ENCODE assay signal across 9 cellular contexts in genomic region chr9:79471577-79472543, GRCh38.
DNase-seq lines count a peak whose midpoint lies in the region; ATAC-seq, FAIRE-seq and TF ChIP-seq lines count a peak whose summit lies in the region.
"Had no signal": no experiment of that assay in that cellular context is flagged by ENCODE, and none has a peak within 500 bp of the region (broad histone marks: within the 10 kb centered on the region; RNA-seq: fewer than 3 reads in every experiment).

No MANE protein-coding gene starts in this region.

- TF ChIP-seq CTCF in AG09309 (IDR thresholded peaks at IDR 0.05; ENCODE audit: control insufficient read depth, insufficient read depth, low read depth, low read length, missing control alignments) (peak; percentile 54), gastrocnemius medialis (IDR thresholded peaks at IDR 0.05 in 4 of 5, conservative IDR thresholded peaks at IDR 0.05 in 1 of 5) (peak in 1 of 5 experiments; percentile 36)

- H3K27me3 ChIP-seq in gastrocnemius medialis: no peaks in the 10 kb centered on the region

- no peak overlapping the region for H3K4me3 Mint-ChIP-seq in T-cell

- peak; percentile 26 for FAIRE-seq in frontal cortex (lab: Jason Lieb, UNC)

- POLR2A ChIA-PET in T-cell (lab: Charles Lee): interaction anchor here in 1 of 2 donors (0.6 kb wide), 1 partner anchor 1660 kb away, joined by 9 read pairs; no protein-coding TSS in a partner anchor

- no peaks in the 10 kb centered on the region for H3K9me3 Mint-ChIP-seq in T-cell
- H3K9me3 Mint-ChIP-seq: activated naive CD4-positive, alpha-beta T cell treated with anti-CD3 and anti-CD28 coated beads, Interleukin-2, amount 50 U/mL, for 72 hours had no signal

- intact Hi-C loops in gastrocnemius medialis (cut with DNase I; ENCODE audit: low total_unique reads): no loop called here

- CTCF ChIA-PET in T-cell (lab: Charles Lee): interaction anchor here in 1 of 2 donors (0.7 kb wide), 1 partner anchor 99 kb away, joined by 3 read pairs; no protein-coding TSS in a partner anchor

- no peak for TF ChIP-seq POLR2A in gastrocnemius medialis (IDR thresholded peaks at IDR 0.05)

- H3K4me1 ChIP-seq in gastrocnemius medialis: no peaks in the 10 kb centered on the region

- H3K9me3 ChIP-seq in gastrocnemius medialis: no peaks in the 10 kb centered on the region

- no peaks in the 10 kb centered on the region for H3K36me3 Mint-ChIP-seq in T-cell
- H3K36me3 Mint-ChIP-seq: activated naive CD4-positive, alpha-beta T cell treated with anti-CD3 and anti-CD28 coated beads, Interleukin-2, amount 50 U/mL, for 72 hours had no signal

- in situ Hi-C loops in gastrocnemius medialis (cut with MboI; ENCODE audit: low sequenced_read_pairs in 4 of 4): no loop called here

- peaks cover 14 to 24% (median 20%) of the 10 kb centered on the region in 3 donors for H3K4me1 Mint-ChIP-seq in T-cell

- no peaks in the 10 kb centered on the region for H3K27me3 Mint-ChIP-seq in T-cell

- DNase-seq in AG09309 (ENCODE audit: low read depth) (peak; percentile 53), T-cell (peak in 28 of 34 experiments; percentile 1 to 44 (median 13)), frontal cortex (ENCODE audit: low spot score in 2 of 2) (peak in 1 of 2 donors; percentile 18), gastrocnemius medialis (peak; percentile 15 to 18)

- no peak overlapping the region for H3K4me3 ChIP-seq in AG09309 (ENCODE audit: control insufficient read depth, low read depth, low read length)
- no peak overlapping the region for H3K4me3 ChIP-seq in gastrocnemius medialis

- no peak overlapping the region for H3K27ac ChIP-seq in gastrocnemius medialis

- no peaks in the 10 kb centered on the region for H3K36me3 ChIP-seq in gastrocnemius medialis

- peak overlapping the region in 1 of 2 donors; percentile 13 for H3K27ac Mint-ChIP-seq in T-cell
- H3K27ac Mint-ChIP-seq: activated naive CD4-positive, alpha-beta T cell treated with anti-CD3 and anti-CD28 coated beads, Interleukin-2, amount 50 U/mL, for 72 hours had no signal

- peak; percentile 70 for ATAC-seq in GM18867 (IDR thresholded peaks at IDR 0.05; ENCODE audit: unreplicated experiment)
- peak in 3 of 4 experiments; percentile 61 to 65 (median 63) for ATAC-seq in T-cell (replicated peaks in 1 of 4)
- peak in 1 of 2 donors; percentile 47 for ATAC-seq in gastrocnemius medialis
- ATAC-seq in HG03520 (IDR thresholded peaks at IDR 0.05; ENCODE audit: unreplicated experiment): no peak
- ATAC-seq in GM21528 (IDR thresholded peaks at IDR 0.05; ENCODE audit: low FRiP score, unreplicated experiment): no peak
- ATAC-seq in activated CD4-positive, CD25-positive, alpha-beta regulatory T cell treated with anti-CD3 and anti-CD28 coated beads, Interleukin-2, amount 50 U/mL, for 24 hours: no peak

Comparison
In these comparisons a context has a peak if more than half of its experiments do, and no peak if none do; other contexts are left out.
1. ATAC-seq: peak in GM18867 (single experiment) and T-cell (3 of 4); none in HG03520 (single experiment), GM21528 (single experiment) and activated CD4-positive, CD25-positive, alpha-beta regulatory T cell treated with anti-CD3 and anti-CD28 coated beads, Interleukin-2, amount 50 U/mL, for 24 hours (0 of 2).